In genomic region chr10:60434418-60435046, GRCh38 we compare ENCODE assay signal across 8 cellular contexts. TPM values are rescaled to one million over a fixed set of nuclear protein-coding genes. Genes with fewer than 3 reads are reported as not detected.
DNase-seq lines count a peak whose midpoint lies in the region; ATAC-seq, FAIRE-seq and TF ChIP-seq lines count a peak whose summit lies in the region.

No MANE protein-coding gene starts in this region.

- FAIRE-seq in D721Med (lab: Jason Lieb, UNC) (peak; percentile 91), H54 (lab: Jason Lieb, UNC) (peak; percentile 98)

- no peaks in the 10 kb centered on the region for H3K27me3 ChIP-seq in right lobe of liver

- no peaks in the 10 kb centered on the region for H3K9me3 ChIP-seq in right lobe of liver

- H3K4me3 ChIP-seq in right lobe of liver, result no peak overlapping the region

- TF ChIP-seq POLR2A in H54 (IDR thresholded peaks at IDR 0.05; ENCODE audit: low read depth, low read length) (no peak), right lobe of liver (IDR thresholded peaks at IDR 0.05) (no peak)

- no peak for DNase-seq in D721Med (ENCODE audit: insufficient read length, low spot score)
- no peak for DNase-seq in H54 (ENCODE audit: insufficient read length, low spot score)
- peak; percentile 38 for DNase-seq in NCI-H446 treated with DMSO at 0.1 percent for 48 hours (lab: John Stamatoyannopoulos, UW)
- peak; percentile 78 for DNase-seq in cerebellum (ENCODE audit: low spot score)
- no peak for DNase-seq in right lobe of liver
- no peak for DNase-seq in GM19238 (ENCODE audit: insufficient read length, low spot score)

- WGBS in right lobe of liver (ENCODE audit: insufficient coverage, low coverage, low lambda C conversion rate, missing lambda C conversion rate), result 40% methylated on average over 3 of the region's 3 CpGs

- TF ChIP-seq CTCF in D721Med (IDR thresholded peaks at IDR 0.05; ENCODE audit: insufficient read depth, missing control alignments) (peak; percentile 92), right lobe of liver (IDR thresholded peaks at IDR 0.05) (peak; percentile 68 to 83 (median 79))

- intact Hi-C loops in right lobe of liver (cut with DNase I), result no loop called here

- ATAC-seq in right lobe of liver (peak; percentile 86 to 93 (median 88)), HG03521 (IDR thresholded peaks at IDR 0.05; ENCODE audit: unreplicated experiment) (no peak), HG02678 (IDR thresholded peaks at IDR 0.05; ENCODE audit: unreplicated experiment) (no peak)

- H3K4me1 ChIP-seq in right lobe of liver, result peaks cover 0 to 6% (median under 1%) of the 10 kb centered on the region in 4 donors

- no peaks in the 10 kb centered on the region for H3K36me3 ChIP-seq in right lobe of liver

- H3K27ac ChIP-seq in right lobe of liver, result no peak overlapping the region

RNA-seq across cellular contexts. Expression of gene ANK3, which starts 44.9 kb away (rescaled TPM):
- 363 TPM for total RNA-seq in cerebellum
- total RNA-seq in right lobe of liver, result 10 to 100 TPM in 5 of 6 experiments, 1 to 10 TPM in 1; 7.8 to 25.7 (median 16.6) TPM

Comparison
In these comparisons a context has a peak if more than half of its experiments do, and no peak if none do; other contexts are left out.
1. DNase-seq: peak in NCI-H446 treated with DMSO at 0.1 percent for 48 hours (single experiment) and cerebellum (single experiment); none in D721Med (single experiment), H54 (single experiment), right lobe of liver (0 of 3) and GM19238 (single experiment).
2. ATAC-seq: peak in right lobe of liver (4 of 4); none in HG03521 (single experiment) and HG02678 (single experiment).
3. RNA of gene ANK3, which starts 44.9 kb away (total RNA-seq): 363 TPM in cerebellum (single experiment); 7.8 to 25.7 TPM in right lobe of liver; every median in the first group is over 10 times any median in the second.